11 cellular contexts compared by ENCODE assay signal in genomic region chr13:23902975-23903905, GRCh38. TPM values are rescaled to one million over a fixed set of nuclear protein-coding genes. Genes with fewer than 3 reads are reported as not detected.
DNase-seq lines count a peak whose midpoint lies in the region; ATAC-seq and TF ChIP-seq lines count a peak whose summit lies in the region.
"Had no signal": no experiment of that assay in that cellular context is flagged by ENCODE, and none has a peak within 500 bp of the region (broad histone marks: within the 10 kb centered on the region; RNA-seq: fewer than 3 reads in every experiment).

No MANE protein-coding gene starts in this region.

- DNase-seq in GM10266 (ENCODE audit: extremely low spot score): peak; percentile 18
- no peak for DNase-seq in astrocyte of the cerebellum (ENCODE audit: low read depth)
- peak in 2 of 3 donors; percentile 51 to 67 for DNase-seq in right cardiac atrium
- no peak for DNase-seq in psoas muscle
- DNase-seq in NCI-H774 (lab: John Stamatoyannopoulos, UW): no peak
- DNase-seq in activated CD4-positive, alpha-beta T cell treated with anti-CD3 and anti-CD28 coated beads, Interleukin-2, amount 50 U/mL, for 1 hour: no peak

- H3K4me1 ChIP-seq in right cardiac atrium (ENCODE audit: control insufficient read depth, insufficient read depth, low read length) (no peaks in the 10 kb centered on the region), psoas muscle (no peaks in the 10 kb centered on the region)

- H3K36me3 ChIP-seq in psoas muscle (ENCODE audit: insufficient read depth in 1 of 2, low read depth in 1 of 2): no peaks in the 10 kb centered on the region

- in situ Hi-C loops in astrocyte of the cerebellum (cut with HindIII; ENCODE audit: low sequenced_read_pairs): no loop called here

- H3K27me3 ChIP-seq in right cardiac atrium (ENCODE audit: control insufficient read depth, insufficient read depth) (no peaks in the 10 kb centered on the region), psoas muscle (ENCODE audit: insufficient read depth in 3 of 3, low read length in 2 of 3) (peaks cover 0 to 40% (median 13%) of the 10 kb centered on the region in 3 donors)

- no peak for TF ChIP-seq CTCF in GM10266 (IDR thresholded peaks at IDR 0.05; ENCODE audit: control insufficient read depth, insufficient read depth, low read depth, missing control alignments)
- no peak for TF ChIP-seq CTCF in astrocyte of the cerebellum (IDR thresholded peaks at IDR 0.05; ENCODE audit: low read depth, low read length, missing control alignments)
- no peak for TF ChIP-seq CTCF in psoas muscle (IDR thresholded peaks at IDR 0.05)

- intact Hi-C loops in right cardiac atrium (cut with DNase I): no loop called here
- intact Hi-C loops in psoas muscle (cut with DNase I): no loop called here

- H3K4me3 ChIP-seq in astrocyte of the cerebellum (ENCODE audit: low read depth, low read length): peak overlapping the region; percentile 24
- peak overlapping the region; percentile 17 for H3K4me3 ChIP-seq in right cardiac atrium (ENCODE audit: low read length)
- peak overlapping the region; percentile 43 for H3K4me3 ChIP-seq in psoas muscle

- WGBS in right cardiac atrium: 7% methylated on average over 67 of the region's 67 CpGs
- WGBS in psoas muscle, 3 donors: 9 to 16% (median 13%) methylated on average over 44 to 67 of the region's 67 CpGs

- ATAC-seq in right cardiac atrium: peak; percentile 40 to 79
- peak in 1 of 4 donors; percentile 20 for ATAC-seq in psoas muscle
- ATAC-seq in HG02588 (IDR thresholded peaks at IDR 0.05; ENCODE audit: unreplicated experiment): no peak
- ATAC-seq in HG03175 (IDR thresholded peaks at IDR 0.05; ENCODE audit: unreplicated experiment): no peak
- ATAC-seq: HCT116 had no signal

- H3K27ac ChIP-seq in right cardiac atrium (ENCODE audit: low read length): no peak overlapping the region
- H3K27ac ChIP-seq in psoas muscle: no peak overlapping the region

- H3K9me3 ChIP-seq in right cardiac atrium (ENCODE audit: control insufficient read depth, low read length) (no peaks in the 10 kb centered on the region), psoas muscle (no peaks in the 10 kb centered on the region)

RNA-seq across cellular contexts. Expression of gene C1QTNF9B, which starts 5.9 kb away (rescaled TPM):
- total RNA-seq in right cardiac atrium (under 1 TPM in 1 of 4 donors, not detected in 3; 0.34 TPM), psoas muscle (1 to 10 TPM in 2 of 4 donors, under 1 TPM in 2; 0.34 to 3.0 (median 1.0) TPM)
- polyA plus RNA-seq in right cardiac atrium (1.2 TPM), psoas muscle (1 to 10 TPM; 1.0 to 2.7 (median 1.7) TPM)
- total RNA-seq: Daoy, mucosa of gallbladder had no signal

RNA-seq across cellular contexts. Expression of gene MIPEP, which starts 14.0 kb away (rescaled TPM):
- 100 to 1,000 TPM in 3 of 4 donors, 10 to 100 TPM in 1; 70.2 to 298 (median 139) TPM for total RNA-seq in right cardiac atrium
- 254 TPM for polyA plus RNA-seq in right cardiac atrium
- 10 to 100 TPM; 13.3 to 28.2 (median 16.7) TPM for total RNA-seq in psoas muscle
- polyA plus RNA-seq in psoas muscle: 10 to 100 TPM; 15.2 to 27.1 (median 17.0) TPM

Comparison
In these comparisons a context has a peak if more than half of its experiments do, and no peak if none do; other contexts are left out.
1. DNase-seq: peak in GM10266 (single experiment) and right cardiac atrium (2 of 3); none in astrocyte of the cerebellum (single experiment), psoas muscle (0 of 2), NCI-H774 (single experiment) and activated CD4-positive, alpha-beta T cell treated with anti-CD3 and anti-CD28 coated beads, Interleukin-2, amount 50 U/mL, for 1 hour (single experiment).
2. ATAC-seq: peak in right cardiac atrium (2 of 2); none in HG02588 (single experiment) and HG03175 (single experiment).
3. Peak in every context shown above with its lines, with median percentiles within 50 percentile points of each other: H3K4me3 ChIP-seq.